ENCODE assay signal across 34 cellular contexts in the genomic region with DNA sequence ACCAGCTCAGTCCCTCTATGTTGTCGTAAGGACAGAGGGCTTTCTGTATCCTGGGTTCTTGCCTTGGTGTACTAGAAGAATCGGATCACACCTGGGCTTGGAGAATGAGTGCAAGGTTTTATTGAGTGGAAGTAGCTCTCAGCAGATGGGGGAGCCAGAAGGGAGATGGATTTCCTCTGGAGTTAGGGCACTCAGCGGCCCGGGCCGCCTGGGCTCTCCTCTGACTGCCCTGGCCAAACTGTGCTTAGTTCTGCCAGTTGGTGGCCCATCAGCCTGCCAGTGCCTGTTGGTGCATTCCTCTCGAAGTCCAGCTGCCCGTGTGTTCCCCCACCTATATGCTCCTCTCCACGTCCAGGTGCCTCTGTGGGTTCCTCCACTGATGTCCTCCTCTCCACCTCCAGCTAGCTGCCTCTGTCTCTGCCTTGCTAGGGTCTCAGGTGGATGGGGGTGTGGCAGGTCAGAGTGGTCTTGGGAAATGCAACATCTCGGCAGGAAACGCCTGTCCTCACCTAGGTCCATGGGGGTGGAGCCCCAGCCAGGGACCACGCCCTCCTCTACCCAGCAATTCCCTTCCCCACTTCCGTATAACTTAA.
"Had no signal": no experiment of that assay in that cellular context is flagged by ENCODE, and none has a peak within 500 bp of the region (broad histone marks: within the 10 kb centered on the region; RNA-seq: fewer than 3 reads in every experiment).

No MANE protein-coding gene starts in this region.

- H3K4me1 Mint-ChIP-seq: activated CD4-positive, alpha-beta T cell treated with anti-CD3 and anti-CD28 coated beads, Interleukin-2, amount 10 ng/mL, durations not matched to agents 24 days and 14 days; activated naive CD4-positive, alpha-beta T cell treated with anti-CD3 and anti-CD28 coated beads, Interleukin-2, amount 50 U/mL, for 24 hours; activated naive CD8-positive, alpha-beta T cell treated with anti-CD3 and anti-CD28 coated beads, Interleukin-2, amount 10 ng/mL, durations not matched to agents 7 days and 5 days; central memory CD8-positive, alpha-beta T cell had no signal

- H3K4me3 ChIP-seq: ascending aorta, cardiac muscle cell, MG63, PC-9 had no signal

- H3K36me3 ChIP-seq: ascending aorta, cardiac muscle cell, MG63, WERI-Rb-1 had no signal

- H3K4me3 Mint-ChIP-seq: activated CD4-positive, alpha-beta T cell treated with anti-CD3 and anti-CD28 coated beads, Interleukin-2, amount 10 ng/mL, durations not matched to agents 24 days and 14 days; activated CD8-positive, alpha-beta T cell treated with anti-CD3 and anti-CD28 coated beads for 36 hours; activated naive CD4-positive, alpha-beta T cell treated with anti-CD3 and anti-CD28 coated beads, Interleukin-2, amount 50 U/mL, for 24 hours; activated naive CD8-positive, alpha-beta T cell treated with anti-CD3 and anti-CD28 coated beads, Interleukin-2, amount 10 ng/mL, durations not matched to agents 7 days and 5 days; activated T-cell treated with anti-CD3 and anti-CD28 coated beads, Interleukin-2, amount 50 U/mL, for 72 hours; central memory CD8-positive, alpha-beta T cell had no signal

- H3K36me3 Mint-ChIP-seq: activated naive CD4-positive, alpha-beta T cell treated with anti-CD3 and anti-CD28 coated beads, Interleukin-2, amount 50 U/mL, for 24 hours; activated naive CD8-positive, alpha-beta T cell treated with anti-CD3 and anti-CD28 coated beads, Interleukin-2, amount 10 ng/mL, durations not matched to agents 7 days and 5 days had no signal

- H3K27ac Mint-ChIP-seq: activated CD4-positive, alpha-beta T cell treated with anti-CD3 and anti-CD28 coated beads, Interleukin-2, amount 10 ng/mL, durations not matched to agents 24 days and 14 days; activated CD8-positive, alpha-beta T cell treated with anti-CD3 and anti-CD28 coated beads for 36 hours; activated naive CD4-positive, alpha-beta T cell treated with anti-CD3 and anti-CD28 coated beads, Interleukin-2, amount 50 U/mL, for 24 hours; activated naive CD8-positive, alpha-beta T cell treated with anti-CD3 and anti-CD28 coated beads, Interleukin-2, amount 10 ng/mL, durations not matched to agents 7 days and 5 days; activated T-cell treated with anti-CD3 and anti-CD28 coated beads, Interleukin-2, amount 50 U/mL, for 72 hours; activated T-helper 2 cell treated with anti-CD3 and anti-CD28 coated beads, Interferon-gamma antibody, Interleukin-2, Interleukin-4, amounts not matched to agents 10 μg/mL and 5 μg/mL and 100 μg/mL, durations not matched to agents 14 hours and 24 hours and 36 hours had no signal

- ATAC-seq: activated CD8-positive, alpha-beta T cell treated with anti-CD3 and anti-CD28 coated beads for 36 hours; activated T-cell treated with anti-CD3 and anti-CD28 coated beads, Interleukin-2, amount 50 U/mL, for 72 hours had no signal

- H3K27me3 ChIP-seq: ascending aorta, cardiac muscle cell, MG63 had no signal

- H3K27ac ChIP-seq: ascending aorta, cardiac muscle cell, PC-9, RWPE1, WERI-Rb-1 had no signal

- H3K27me3 Mint-ChIP-seq: activated CD4-positive, alpha-beta T cell treated with anti-CD3 and anti-CD28 coated beads, Interleukin-2, amount 10 ng/mL, durations not matched to agents 24 days and 14 days; activated naive CD4-positive, alpha-beta T cell treated with anti-CD3 and anti-CD28 coated beads, Interleukin-2, amount 50 U/mL, for 24 hours; activated naive CD8-positive, alpha-beta T cell treated with anti-CD3 and anti-CD28 coated beads, Interleukin-2, amount 10 ng/mL, durations not matched to agents 7 days and 5 days; central memory CD8-positive, alpha-beta T cell had no signal

- H3K9me3 ChIP-seq: ascending aorta, MG63 had no signal

- H3K4me2 ChIP-seq: PC-9 had no signal

- H3K9me3 Mint-ChIP-seq: activated CD4-positive, alpha-beta T cell treated with anti-CD3 and anti-CD28 coated beads, Interleukin-2, amount 10 ng/mL, durations not matched to agents 24 days and 14 days; activated CD8-positive, alpha-beta T cell treated with anti-CD3 and anti-CD28 coated beads for 36 hours; activated naive CD4-positive, alpha-beta T cell treated with anti-CD3 and anti-CD28 coated beads, Interleukin-2, amount 50 U/mL, for 24 hours; activated naive CD8-positive, alpha-beta T cell treated with anti-CD3 and anti-CD28 coated beads, Interleukin-2, amount 10 ng/mL, durations not matched to agents 7 days and 5 days; activated T-cell treated with anti-CD3 and anti-CD28 coated beads, Interleukin-2, amount 50 U/mL, for 72 hours; activated T-helper 2 cell treated with anti-CD3 and anti-CD28 coated beads, Interferon-gamma antibody, Interleukin-2, Interleukin-4, amounts not matched to agents 10 μg/mL and 5 μg/mL and 100 μg/mL, durations not matched to agents 14 hours and 24 hours and 36 hours had no signal

- DNase-seq: activated CD4-positive, alpha-beta T cell treated with anti-CD3 and anti-CD28 coated beads, Interleukin-2, amount 10 ng/mL, durations not matched to agents 24 days and 14 days; activated CD4-positive, alpha-beta T cell treated with anti-CD3 and anti-CD28 coated beads, Interleukin-2, amount 50 U/mL, for 4 hours; activated CD8-positive, alpha-beta T cell treated with anti-CD3 and anti-CD28 coated beads for 36 hours; activated gamma-delta T cell; activated naive CD4-positive, alpha-beta T cell treated with Interleukin-2 at 50 U/mL for 16 hours; activated naive CD8-positive, alpha-beta T cell treated with anti-CD3 and anti-CD28 coated beads, Interleukin-2, amount 10 ng/mL, durations not matched to agents 7 days and 5 days; activated T-cell treated with anti-CD3 and anti-CD28 coated beads, Interleukin-2, amount 50 U/mL, for 1 hour; activated T-cell treated with anti-CD3 and anti-CD28 coated beads, Interleukin-2, amount 50 U/mL, for 72 hours; amygdala; Kasumi-1; KG1; MG63; NCI-H1092; NCI-H1436 treated with DMSO at 0.1 percent for 48 hours; NCI-H1694 treated with DMSO at 0.1 percent for 48 hours; NCI-H2029 treated with DMSO at 0.1 percent for 48 hours; NCI-H2107; NCI-H2171; NCI-H2227 treated with DMSO at 0.1 percent for 48 hours; NCI-H446; NCI-H526; NCI-H748 treated with DMSO at 0.1 percent for 48 hours; PC-9; Right ventricle myocardium superior; SW 1271; T-helper 1 cell; T1000; WERI-Rb-1 had no signal
